Comparison of ENCODE assay signal across 19 cellular contexts in genomic region chr13:36445278-36445677, GRCh38.
DNase-seq lines count a peak whose midpoint lies in the region; ATAC-seq, FAIRE-seq and TF ChIP-seq lines count a peak whose summit lies in the region.
"Had no signal": no experiment of that assay in that cellular context is flagged by ENCODE, and none has a peak within 500 bp of the region (broad histone marks: within the 10 kb centered on the region; RNA-seq: fewer than 3 reads in every experiment).

No MANE protein-coding gene starts in this region.

- TF ChIP-seq CTCF in HL-60 (IDR thresholded peaks at IDR 0.05; ENCODE audit: insufficient read depth, low read length) = no peak
- TF ChIP-seq CTCF in NB4 (IDR thresholded peaks at IDR 0.05; ENCODE audit: low read depth, low read length) = no peak
- no peak for TF ChIP-seq CTCF in WERI-Rb-1 (IDR thresholded peaks at IDR 0.05; ENCODE audit: low read depth, low read length)

- DNase-seq in HL-60 (ENCODE audit: low read depth in 1 of 2, low spot score in 1 of 2) (peak in 1 of 2 experiments; percentile 79), NB4 (ENCODE audit: low read depth) (peak; percentile 73), SIG-M5 (lab: John Stamatoyannopoulos, UW) (peak; percentile 11), epithelial cell of prostate (ENCODE audit: low read depth, low spot score) (no peak), NCI-H1417 (lab: John Stamatoyannopoulos, UW) (no peak), WERI-Rb-1 (no peak), H54 (ENCODE audit: insufficient read length, low spot score) (no peak)
- DNase-seq: CD8-positive, alpha-beta memory T cell; DMS79; H9; NCI-H187 treated with DMSO at 0.1 percent for 48 hours; NCI-H69; T-helper 17 cell had no signal

- FAIRE-seq in H54 (lab: Jason Lieb, UNC) = no peak
- FAIRE-seq: A549, D721Med had no signal

- ATAC-seq in HG02798 (IDR thresholded peaks at IDR 0.05; ENCODE audit: poor library complexity, unreplicated experiment) = no peak
- ATAC-seq: A549, T-helper 17 cell had no signal

- no peak for TF ChIP-seq POLR2A in NB4 (IDR thresholded peaks at IDR 0.05; ENCODE audit: extremely low read depth, insufficient read length)
- no peak for TF ChIP-seq POLR2A in H54 (IDR thresholded peaks at IDR 0.05; ENCODE audit: low read depth, low read length)

- H3K9me3 ChIP-seq in WERI-Rb-1 (ENCODE audit: severe bottlenecking) = no peaks in the 10 kb centered on the region
- H3K9me3 ChIP-seq: A549, BLaER1, SJSA1 had no signal

- H3K27ac ChIP-seq in HL-60 (replicated peaks) (peak overlapping the region; percentile 41), epithelial cell of prostate (peak overlapping the region; percentile 63), WERI-Rb-1 (no peak overlapping the region)
- H3K27ac ChIP-seq: A549, BLaER1, KMS-11, SJSA1 had no signal

- H3K4me3 ChIP-seq in HL-60 (replicated peaks; ENCODE audit: insufficient read depth, low read length) (no peak overlapping the region), NB4 (ENCODE audit: low read depth, low read length) (no peak overlapping the region), WERI-Rb-1 (ENCODE audit: low read depth, low read length) (no peak overlapping the region)
- H3K4me3 ChIP-seq: A549, BLaER1, SJSA1 had no signal

- H3K36me3 ChIP-seq in WERI-Rb-1 = no peaks in the 10 kb centered on the region
- H3K36me3 ChIP-seq: BLaER1, SJSA1 had no signal

- H3K27me3 ChIP-seq in HL-60 (ENCODE audit: insufficient read depth, poor library complexity, severe bottlenecking) = no peaks in the 10 kb centered on the region
- no peaks in the 10 kb centered on the region for H3K27me3 ChIP-seq in WERI-Rb-1 (ENCODE audit: insufficient read depth, low read depth, severe bottlenecking)
- H3K27me3 ChIP-seq: BLaER1, SJSA1 had no signal

Comparison
In these comparisons a context has a peak if more than half of its experiments do, and no peak if none do; other contexts are left out.
1. DNase-seq: peak in NB4 (single experiment) and SIG-M5 (single experiment); none in epithelial cell of prostate (single experiment), NCI-H1417 (0 of 3), WERI-Rb-1 (single experiment) and H54 (single experiment).